Comparison of ENCODE assay signal across 8 cellular contexts in the genomic region with DNA sequence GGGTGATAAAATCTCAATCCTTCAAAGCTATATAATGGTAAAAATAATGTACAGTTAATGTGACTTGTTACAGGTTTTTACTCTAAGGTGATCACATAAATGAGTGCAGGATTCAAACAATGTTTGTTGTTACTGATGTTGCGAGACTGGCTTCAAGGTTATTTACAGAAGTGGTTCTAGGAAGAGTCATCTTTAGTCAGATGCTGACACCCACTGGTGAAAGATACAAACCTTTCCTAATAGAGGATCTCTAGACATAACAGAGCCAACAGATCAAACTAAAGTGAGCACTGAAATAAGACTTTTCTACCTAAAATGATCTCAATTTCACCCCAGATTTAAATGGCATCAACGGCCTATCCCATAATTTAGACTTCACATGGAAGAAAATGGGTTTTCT. TPM values are rescaled to one million over a fixed set of nuclear protein-coding genes. Genes with fewer than 3 reads are reported as not detected.
DNase-seq lines count a peak whose midpoint lies in the region; ATAC-seq, FAIRE-seq and TF ChIP-seq lines count a peak whose summit lies in the region.

No MANE protein-coding gene starts in this region.

- no peak for TF ChIP-seq POLR2A in GM12878 (IDR thresholded peaks at IDR 0.05; ENCODE audit: low read depth, low read length)

- no peak for TF ChIP-seq EP300 in GM12878 (IDR thresholded peaks at IDR 0.05; ENCODE audit: borderline replicate concordance in 1 of 2, control insufficient read depth in 1 of 2, low read depth in 2 of 2, low read length in 2 of 2)

- no peaks in the 10 kb centered on the region for H3K27me3 Mint-ChIP-seq in activated CD4-positive, alpha-beta T cell treated with anti-CD3 and anti-CD28 coated beads, Interleukin-2, amount 10 ng/mL, durations not matched to agents 7 days and 5 days
- no peaks in the 10 kb centered on the region for H3K27me3 Mint-ChIP-seq in activated CD4-positive, alpha-beta T cell treated with anti-CD3 and anti-CD28 coated beads, Interleukin-2, amount 10 ng/mL, durations not matched to agents 24 days and 14 days
- H3K27me3 Mint-ChIP-seq in stimulated activated naive CD8-positive, alpha-beta T cell treated with anti-CD3 and anti-CD28 coated beads, Interleukin-15, amount 100 ng/mL, for 72 hours = no peaks in the 10 kb centered on the region
- no peaks in the 10 kb centered on the region for H3K27me3 Mint-ChIP-seq in T-helper 17 cell

- no TSS peak for BruUV-seq in GM12878 (replicated peaks; lab: Mats Ljungman, UMichigan)

- no peaks in the 10 kb centered on the region for H4K20me1 ChIP-seq in GM12878 (ENCODE audit: control insufficient read depth, insufficient read depth)

- H3K27ac ChIP-seq in GM12878 (ENCODE audit: control insufficient read depth, insufficient read depth) = no peak overlapping the region

- H3K9me3 ChIP-seq in GM12878 (replicated peaks; ENCODE audit: control insufficient read depth, insufficient read depth, low read length) (no peaks in the 10 kb centered on the region), T-helper 17 cell (ENCODE audit: control insufficient read depth, low read length, poor library complexity, severe bottlenecking) (no peaks in the 10 kb centered on the region)

- POLR2A ChIA-PET in activated CD4-positive, alpha-beta T cell treated with anti-CD3 and anti-CD28 coated beads, Interleukin-2, amount 10 ng/mL, durations not matched to agents 7 days and 5 days (lab: Charles Lee) = no interaction called here
- POLR2A ChIA-PET in GM12878 (lab: Charles Lee) = interaction anchor here (0.7 to 1.0 kb wide), 2 partner anchors 11 to 24 kb away, joined by 3 to 9 read pairs; no protein-coding TSS in a partner anchor

- H3K27me3 ChIP-seq in GM12878 (replicated peaks in 1 of 2; ENCODE audit: control insufficient read depth in 2 of 2, insufficient read depth in 2 of 2, low read length in 1 of 2) = no peaks in the 10 kb centered on the region

- no peak for FAIRE-seq in GM12878 (lab: Jason Lieb, UNC)

- DNase-seq in activated CD4-positive, alpha-beta T cell treated with anti-CD3 and anti-CD28 coated beads, Interleukin-2, amount 10 ng/mL, durations not matched to agents 7 days and 5 days = peak; percentile 18
- no peak for DNase-seq in activated CD4-positive, alpha-beta T cell treated with anti-CD3 and anti-CD28 coated beads, Interleukin-2, amount 10 ng/mL, durations not matched to agents 24 days and 14 days
- DNase-seq in NCI-H2171 (lab: John Stamatoyannopoulos, UW) = peak; percentile 5
- no peak for DNase-seq in GM12878 (ENCODE audit: low read depth, low spot score)
- DNase-seq in kidney glomerular epithelial cell (lab: John Stamatoyannopoulos, UW) = peak; percentile 55
- DNase-seq in stimulated activated naive CD8-positive, alpha-beta T cell treated with anti-CD3 and anti-CD28 coated beads, Interleukin-15, amount 100 ng/mL, for 72 hours = no peak
- DNase-seq in T-helper 17 cell = no peak

- peaks cover 0 to 7% of the 10 kb centered on the region in 2 experiments; a peak in 3 of 4 replicates for H3K36me3 ChIP-seq in GM12878 (ENCODE audit: control insufficient read depth in 2 of 2, insufficient read depth in 2 of 2, low read length in 1 of 2)

- peak; percentile 92 for TF ChIP-seq RAD21 in GM12878 (IDR thresholded peaks at IDR 0.05; ENCODE audit: insufficient read depth, low read depth, low read length)

- in situ Hi-C loops in GM12878 (cut with MboI) = loop anchor here (5.0 kb wide), 2 partner anchors 68 to 428 kb away; no protein-coding TSS in a partner anchor

- intact Hi-C loops in activated CD4-positive, alpha-beta T cell treated with anti-CD3 and anti-CD28 coated beads, Interleukin-2, amount 10 ng/mL, durations not matched to agents 24 days and 14 days (cut with micrococcal nuclease) = loop anchor here (2.0 to 5.0 kb wide), 2 partner anchors 64 to 78 kb away; no protein-coding TSS in a partner anchor
- intact Hi-C loops in GM12878 (cut with micrococcal nuclease; ENCODE audit: unreplicated experiment) = loop anchor here (1.0 to 2.0 kb wide), 4 partner anchors 66 to 492 kb away; no protein-coding TSS in a partner anchor

- CTCF ChIA-PET in activated CD4-positive, alpha-beta T cell treated with anti-CD3 and anti-CD28 coated beads, Interleukin-2, amount 10 ng/mL, durations not matched to agents 7 days and 5 days (lab: Charles Lee) = interaction anchor here (1.0 kb wide), 1 partner anchor 456 kb away, joined by 3 read pairs; no protein-coding TSS in a partner anchor
- CTCF ChIA-PET in GM12878 (lab: Yijun Ruan, JAX) = interaction anchor here (0.6 to 12.0 kb wide), 33 partner anchors 9 to 675 kb away, joined by 3 to 268 read pairs (median 5); no protein-coding TSS in a partner anchor

- H3K27ac Mint-ChIP-seq in activated CD4-positive, alpha-beta T cell treated with anti-CD3 and anti-CD28 coated beads, Interleukin-2, amount 10 ng/mL, durations not matched to agents 7 days and 5 days = no peak overlapping the region
- no peak overlapping the region for H3K27ac Mint-ChIP-seq in activated CD4-positive, alpha-beta T cell treated with anti-CD3 and anti-CD28 coated beads, Interleukin-2, amount 10 ng/mL, durations not matched to agents 24 days and 14 days
- H3K27ac Mint-ChIP-seq in stimulated activated naive CD8-positive, alpha-beta T cell treated with anti-CD3 and anti-CD28 coated beads, Interleukin-15, amount 100 ng/mL, for 72 hours = no peak overlapping the region
- no peak overlapping the region for H3K27ac Mint-ChIP-seq in T-helper 17 cell

- H3K4me3 Mint-ChIP-seq in activated CD4-positive, alpha-beta T cell treated with anti-CD3 and anti-CD28 coated beads, Interleukin-2, amount 10 ng/mL, durations not matched to agents 7 days and 5 days = no peak overlapping the region
- no peak overlapping the region for H3K4me3 Mint-ChIP-seq in activated CD4-positive, alpha-beta T cell treated with anti-CD3 and anti-CD28 coated beads, Interleukin-2, amount 10 ng/mL, durations not matched to agents 24 days and 14 days
- H3K4me3 Mint-ChIP-seq in stimulated activated naive CD8-positive, alpha-beta T cell treated with anti-CD3 and anti-CD28 coated beads, Interleukin-15, amount 100 ng/mL, for 72 hours = no peak overlapping the region
- H3K4me3 Mint-ChIP-seq in T-helper 17 cell = no peak overlapping the region

- ATAC-seq in GM12878 = peak; percentile 88
- no peak for ATAC-seq in HG02938 (IDR thresholded peaks at IDR 0.05; ENCODE audit: unreplicated experiment)
- ATAC-seq in stimulated activated naive CD8-positive, alpha-beta T cell treated with anti-CD3 and anti-CD28 coated beads, Interleukin-15, amount 100 ng/mL, for 72 hours = no peak
- ATAC-seq in T-helper 17 cell = no peak

- no peak overlapping the region for H3K4me3 ChIP-seq in GM12878

- no peaks in the 10 kb centered on the region for H3K79me2 ChIP-seq in GM12878 (ENCODE audit: control insufficient read depth, insufficient read depth, low read length)

- H3K4me2 ChIP-seq in GM12878 (ENCODE audit: control insufficient read depth, insufficient read depth) = no peak overlapping the region

- no peaks in the 10 kb centered on the region for H3K4me1 Mint-ChIP-seq in activated CD4-positive, alpha-beta T cell treated with anti-CD3 and anti-CD28 coated beads, Interleukin-2, amount 10 ng/mL, durations not matched to agents 7 days and 5 days
- no peaks in the 10 kb centered on the region for H3K4me1 Mint-ChIP-seq in activated CD4-positive, alpha-beta T cell treated with anti-CD3 and anti-CD28 coated beads, Interleukin-2, amount 10 ng/mL, durations not matched to agents 24 days and 14 days
- no peaks in the 10 kb centered on the region for H3K4me1 Mint-ChIP-seq in stimulated activated naive CD8-positive, alpha-beta T cell treated with anti-CD3 and anti-CD28 coated beads, Interleukin-15, amount 100 ng/mL, for 72 hours
- H3K4me1 Mint-ChIP-seq in T-helper 17 cell = peaks cover 3% of the 10 kb centered on the region

- no peaks in the 10 kb centered on the region for H3K9me3 Mint-ChIP-seq in activated CD4-positive, alpha-beta T cell treated with anti-CD3 and anti-CD28 coated beads, Interleukin-2, amount 10 ng/mL, durations not matched to agents 7 days and 5 days
- no peaks in the 10 kb centered on the region for H3K9me3 Mint-ChIP-seq in activated CD4-positive, alpha-beta T cell treated with anti-CD3 and anti-CD28 coated beads, Interleukin-2, amount 10 ng/mL, durations not matched to agents 24 days and 14 days
- no peaks in the 10 kb centered on the region for H3K9me3 Mint-ChIP-seq in stimulated activated naive CD8-positive, alpha-beta T cell treated with anti-CD3 and anti-CD28 coated beads, Interleukin-15, amount 100 ng/mL, for 72 hours

- no peak overlapping the region for H3K9ac ChIP-seq in GM12878 (ENCODE audit: control insufficient read depth, insufficient read depth, low read length)

- SMC1A ChIA-PET in GM12878 (lab: Charles Lee; ENCODE audit: uncharacterized antibody, unreplicated experiment) = interaction anchor here (0.6 to 8.5 kb wide), 31 partner anchors 9 to 644 kb away, joined by 3 to 143 read pairs (median 4); no protein-coding TSS in a partner anchor

- RAD21 ChIA-PET in GM12878 (lab: Charles Lee; ENCODE audit: unreplicated experiment) = interaction anchor here (0.7 to 7.1 kb wide), 18 partner anchors 12 to 646 kb away, joined by 3 to 93 read pairs (median 4); no protein-coding TSS in a partner anchor

- peaks cover 10% of the 10 kb centered on the region for H3K36me3 Mint-ChIP-seq in activated CD4-positive, alpha-beta T cell treated with anti-CD3 and anti-CD28 coated beads, Interleukin-2, amount 10 ng/mL, durations not matched to agents 7 days and 5 days (ENCODE audit: low read depth)
- H3K36me3 Mint-ChIP-seq in activated CD4-positive, alpha-beta T cell treated with anti-CD3 and anti-CD28 coated beads, Interleukin-2, amount 10 ng/mL, durations not matched to agents 24 days and 14 days (ENCODE audit: low read depth) = peaks cover 5% of the 10 kb centered on the region
- peaks cover 5% of the 10 kb centered on the region for H3K36me3 Mint-ChIP-seq in T-helper 17 cell (ENCODE audit: low read depth)

- H2AFZ ChIP-seq in GM12878 (ENCODE audit: control insufficient read depth, low read depth, low read length) = no peak overlapping the region

- WGBS in GM12878 (ENCODE audit: insufficient coverage, insufficient replicate concordance, low lambda C conversion rate, missing lambda C conversion rate) = 59% methylated on average over 2 of the region's 2 CpGs

- TF ChIP-seq CTCF in GM12878 (IDR thresholded peaks at IDR 0.05 in 2 of 3, conservative IDR thresholded peaks at IDR 0.05 in 1 of 3; ENCODE audit: control insufficient read depth in 2 of 3, extremely low read depth in 1 of 3, insufficient read depth in 1 of 3, low read depth in 3 of 3, low read length in 3 of 3) = peak; percentile 43 to 70 (median 45); a peak in 4 of 6 replicates

- no peaks in the 10 kb centered on the region for H3K4me1 ChIP-seq in GM12878 (ENCODE audit: control insufficient read depth, insufficient read depth, low read length)

RNA-seq across cellular contexts. Expression of a gene that starts 20.2 kb away (rescaled TPM):
- total RNA-seq in activated CD4-positive, alpha-beta T cell treated with anti-CD3 and anti-CD28 coated beads, Interleukin-2, amount 10 ng/mL, durations not matched to agents 7 days and 5 days = 10 to 100 TPM; 10.4 to 11.5 TPM
- total RNA-seq in activated CD4-positive, alpha-beta T cell treated with anti-CD3 and anti-CD28 coated beads, Interleukin-2, amount 10 ng/mL, durations not matched to agents 24 days and 14 days = 11.5 and 12.4 TPM in 2 replicates
- total RNA-seq in GM12878 (2013; cell fraction: nucleolus; rRNA removed) = 20.9 and 27.4 TPM in 2 replicates
- total RNA-seq in GM12878 (2014; rRNA removed) (6.0 and 6.2 TPM in 2 replicates), GM12878 (2014; rRNA removed; fragmentation: Illumina TruSeq; extraction: Trizol) (6.2 and 6.5 TPM in 2 replicates), GM12878 (2021) (6.8 and 8.2 TPM in 2 replicates), T-helper 17 cell (1 to 10 TPM; 8.3 to 8.6 TPM)
- polyA plus RNA-seq in GM12878 (2011; ENCODE audit: low read depth) = 1.4 TPM
- polyA plus RNA-seq in GM12878 (2011; rRNA removed) (5.3 and 8.2 TPM in 2 replicates), GM12878 (2014; fragmentation: Illumina TruSeq; extraction: Trizol) (5.4 and 7.4 TPM in 2 replicates), GM12878 (2014; fragmentation: Nextera tagmentation; extraction: Ambion mirVana) (1 to 10 TPM; 1.2 to 1.9 TPM), GM12878 (2014; rRNA removed) (5.1 and 5.2 TPM in 2 replicates), GM12878 (2016; fragmentation: Nextera tagmentation; extraction: Ambion mirVana) (1 to 10 TPM; 6.0 to 6.3 TPM)
- polyA plus RNA-seq in GM12878 (2011; cell fraction: cytosol; rRNA removed) = 5.5 and 6.4 TPM in 2 replicates
- 1.9 and 2.8 TPM in 2 replicates for polyA plus RNA-seq in GM12878 (2011; cell fraction: nucleus; rRNA removed)
- 1.5 TPM in 2 replicates for polyA plus RNA-seq in GM12878 (2012)
- 8.6 and 9.4 TPM in 2 replicates for polyA minus RNA-seq in GM12878 (2011; rRNA and poly(A)+ RNA removed)
- 3.2 and 3.7 TPM in 2 replicates for polyA minus RNA-seq in GM12878 (2011; cell fraction: cytosol; rRNA and poly(A)+ RNA removed)
- 4.7 and 12.3 TPM in 2 replicates for polyA minus RNA-seq in GM12878 (2011; cell fraction: nucleus; rRNA and poly(A)+ RNA removed)

Comparison
In these comparisons a context has a peak if more than half of its experiments do, and no peak if none do; other contexts are left out.
1. DNase-seq: peak in activated CD4-positive, alpha-beta T cell treated with anti-CD3 and anti-CD28 coated beads, Interleukin-2, amount 10 ng/mL, durations not matched to agents 7 days and 5 days (single experiment), NCI-H2171 (single experiment) and kidney glomerular epithelial cell (single experiment); none in activated CD4-positive, alpha-beta T cell treated with anti-CD3 and anti-CD28 coated beads, Interleukin-2, amount 10 ng/mL, durations not matched to agents 24 days and 14 days (single experiment), GM12878 (single experiment), stimulated activated naive CD8-positive, alpha-beta T cell treated with anti-CD3 and anti-CD28 coated beads, Interleukin-15, amount 100 ng/mL, for 72 hours (0 of 2) and T-helper 17 cell (0 of 3).